ENCODE assay signal across 8 cellular contexts in genomic region chr6:42746452-42747400, GRCh38. TPM values are rescaled to one million over a fixed set of nuclear protein-coding genes. Genes with fewer than 3 reads are reported as not detected.
DNase-seq lines count a peak whose midpoint lies in the region; ATAC-seq lines count a peak whose summit lies in the region.

No MANE protein-coding gene starts in this region.

- intact Hi-C loops in activated T-helper 1 cell treated with anti-CD3 and anti-CD28 coated beads, Interleukin-12 subunit alpha, Interleukin-12 subunit beta, Interleukin-2, Interleukin-4 antibody, amounts not matched to agents 30 ng/mL and 10 ng/mL and 1 ng/mL, durations not matched to agents 14 hours and 24 hours and 36 hours (cut with micrococcal nuclease) = loop anchor here (1.0 to 10.0 kb wide), 15 partner anchors 20 to 884 kb away; partner anchors contain the start of genes BICRAL, CNPY3, KLC4 and MRPL2

- peaks cover 16% of the 10 kb centered on the region for H3K36me3 Mint-ChIP-seq in activated T-helper 1 cell treated with anti-CD3 and anti-CD28 coated beads, Interleukin-12 subunit alpha, Interleukin-12 subunit beta, Interleukin-2, Interleukin-4 antibody, amounts not matched to agents 30 ng/mL and 10 ng/mL and 1 ng/mL, durations not matched to agents 14 hours and 24 hours and 36 hours (ENCODE audit: low read depth)
- peaks cover 4 to 7% of the 10 kb centered on the region in 2 donors for H3K36me3 Mint-ChIP-seq in naive B cell

- H3K9me3 Mint-ChIP-seq in activated T-helper 1 cell treated with anti-CD3 and anti-CD28 coated beads, Interleukin-12 subunit alpha, Interleukin-12 subunit beta, Interleukin-2, Interleukin-4 antibody, amounts not matched to agents 30 ng/mL and 10 ng/mL and 1 ng/mL, durations not matched to agents 14 hours and 24 hours and 36 hours = no peaks in the 10 kb centered on the region
- peaks cover 0 to 12% (median 2%) of the 10 kb centered on the region in 7 donors for H3K9me3 Mint-ChIP-seq in naive B cell

- peak overlapping the region; percentile 100 for H3K4me3 Mint-ChIP-seq in activated T-helper 1 cell treated with anti-CD3 and anti-CD28 coated beads, Interleukin-12 subunit alpha, Interleukin-12 subunit beta, Interleukin-2, Interleukin-4 antibody, amounts not matched to agents 30 ng/mL and 10 ng/mL and 1 ng/mL, durations not matched to agents 14 hours and 24 hours and 36 hours
- H3K4me3 Mint-ChIP-seq in naive B cell = peak overlapping the region; percentile 91 to 100 (median 100)

- in situ Hi-C loops in KBM-7 (cut with MboI; ENCODE audit: low pct_unique_long_range_greater_than_20kb, low sequenced_read_pairs) = no loop called here

- peak; percentile 77 for DNase-seq in DMS153 treated with DMSO at 0.1 percent for 48 hours (lab: John Stamatoyannopoulos, UW; ENCODE audit: unreplicated experiment)
- DNase-seq in KBM-7 = peak; percentile 98
- DNase-seq in RKO (ENCODE audit: low spot score) = peak; percentile 90
- peak; percentile 81 for DNase-seq in activated T-helper 1 cell treated with anti-CD3 and anti-CD28 coated beads, Interleukin-12 subunit alpha, Interleukin-12 subunit beta, Interleukin-2, Interleukin-4 antibody, amounts not matched to agents 30 ng/mL and 10 ng/mL and 1 ng/mL, durations not matched to agents 14 hours and 24 hours and 36 hours (ENCODE audit: low spot score)
- peak; percentile 94 for DNase-seq in fibroblast of gingiva (ENCODE audit: low read depth)
- DNase-seq in naive B cell = peak; percentile 86
- DNase-seq in stimulated activated CD8-positive, alpha-beta memory T cell treated with anti-CD3 and anti-CD28 coated beads, Interleukin-7, amount 100 ng/mL, for 48 hours (ENCODE audit: extremely low read depth in 1 of 2, low read depth in 1 of 2) = peak; percentile 75 to 76

- ATAC-seq in GM21619 (IDR thresholded peaks at IDR 0.05; ENCODE audit: unreplicated experiment) (peak; percentile 42), naive B cell (ENCODE audit: low read depth in 2 of 2) (peak; percentile 54 to 62)

- H3K27me3 Mint-ChIP-seq in activated T-helper 1 cell treated with anti-CD3 and anti-CD28 coated beads, Interleukin-12 subunit alpha, Interleukin-12 subunit beta, Interleukin-2, Interleukin-4 antibody, amounts not matched to agents 30 ng/mL and 10 ng/mL and 1 ng/mL, durations not matched to agents 14 hours and 24 hours and 36 hours (ENCODE audit: insufficient read depth) = no peaks in the 10 kb centered on the region
- no peaks in the 10 kb centered on the region for H3K27me3 Mint-ChIP-seq in naive B cell

- H3K27ac Mint-ChIP-seq in activated T-helper 1 cell treated with anti-CD3 and anti-CD28 coated beads, Interleukin-12 subunit alpha, Interleukin-12 subunit beta, Interleukin-2, Interleukin-4 antibody, amounts not matched to agents 30 ng/mL and 10 ng/mL and 1 ng/mL, durations not matched to agents 14 hours and 24 hours and 36 hours = peak overlapping the region; percentile 100
- H3K27ac Mint-ChIP-seq in naive B cell = peak overlapping the region; percentile 93 to 100 (median 98)

- peaks cover 32% of the 10 kb centered on the region for H3K4me1 Mint-ChIP-seq in activated T-helper 1 cell treated with anti-CD3 and anti-CD28 coated beads, Interleukin-12 subunit alpha, Interleukin-12 subunit beta, Interleukin-2, Interleukin-4 antibody, amounts not matched to agents 30 ng/mL and 10 ng/mL and 1 ng/mL, durations not matched to agents 14 hours and 24 hours and 36 hours (ENCODE audit: low read depth)
- H3K4me1 Mint-ChIP-seq in naive B cell = peaks cover 25 to 44% (median 30%) of the 10 kb centered on the region in 3 donors

RNA-seq across cellular contexts. Expression of gene TBCC, which starts 0.8 kb away (rescaled TPM):
- total RNA-seq in activated T-helper 1 cell treated with anti-CD3 and anti-CD28 coated beads, Interleukin-12 subunit alpha, Interleukin-12 subunit beta, Interleukin-2, Interleukin-4 antibody, amounts not matched to agents 30 ng/mL and 10 ng/mL and 1 ng/mL, durations not matched to agents 14 hours and 24 hours and 36 hours = 20.1 and 22.3 TPM in 2 replicates
- polyA plus RNA-seq in naive B cell (ENCODE audit: low read depth in 6 of 6) = 100 to 1,000 TPM in 1 of 6 donors, 10 to 100 TPM in 5; 60.5 to 104 (median 71.8) TPM

RNA-seq across cellular contexts. Expression of gene PRPH2, which starts 24.3 kb away (rescaled TPM):
- total RNA-seq in activated T-helper 1 cell treated with anti-CD3 and anti-CD28 coated beads, Interleukin-12 subunit alpha, Interleukin-12 subunit beta, Interleukin-2, Interleukin-4 antibody, amounts not matched to agents 30 ng/mL and 10 ng/mL and 1 ng/mL, durations not matched to agents 14 hours and 24 hours and 36 hours = not detected in 2 replicates
- under 1 TPM in 4 of 6 donors, not detected in 2; 0.13 to 0.36 (median 0.23) TPM for polyA plus RNA-seq in naive B cell (ENCODE audit: low read depth in 6 of 6)

RNA-seq across cellular contexts. Expression of gene BICRAL, which starts 35.1 kb away (rescaled TPM):
- 14.1 and 14.2 TPM in 2 replicates for total RNA-seq in activated T-helper 1 cell treated with anti-CD3 and anti-CD28 coated beads, Interleukin-12 subunit alpha, Interleukin-12 subunit beta, Interleukin-2, Interleukin-4 antibody, amounts not matched to agents 30 ng/mL and 10 ng/mL and 1 ng/mL, durations not matched to agents 14 hours and 24 hours and 36 hours
- 1 to 10 TPM; 1.8 to 4.9 (median 4.1) TPM for polyA plus RNA-seq in naive B cell (ENCODE audit: low read depth in 6 of 6)

Comparison
In these comparisons a context has a peak if more than half of its experiments do, and no peak if none do; other contexts are left out.
1. Peak in every context shown above with its lines: DNase-seq and ATAC-seq.